8 cellular contexts compared by ENCODE assay signal in the genomic region with DNA sequence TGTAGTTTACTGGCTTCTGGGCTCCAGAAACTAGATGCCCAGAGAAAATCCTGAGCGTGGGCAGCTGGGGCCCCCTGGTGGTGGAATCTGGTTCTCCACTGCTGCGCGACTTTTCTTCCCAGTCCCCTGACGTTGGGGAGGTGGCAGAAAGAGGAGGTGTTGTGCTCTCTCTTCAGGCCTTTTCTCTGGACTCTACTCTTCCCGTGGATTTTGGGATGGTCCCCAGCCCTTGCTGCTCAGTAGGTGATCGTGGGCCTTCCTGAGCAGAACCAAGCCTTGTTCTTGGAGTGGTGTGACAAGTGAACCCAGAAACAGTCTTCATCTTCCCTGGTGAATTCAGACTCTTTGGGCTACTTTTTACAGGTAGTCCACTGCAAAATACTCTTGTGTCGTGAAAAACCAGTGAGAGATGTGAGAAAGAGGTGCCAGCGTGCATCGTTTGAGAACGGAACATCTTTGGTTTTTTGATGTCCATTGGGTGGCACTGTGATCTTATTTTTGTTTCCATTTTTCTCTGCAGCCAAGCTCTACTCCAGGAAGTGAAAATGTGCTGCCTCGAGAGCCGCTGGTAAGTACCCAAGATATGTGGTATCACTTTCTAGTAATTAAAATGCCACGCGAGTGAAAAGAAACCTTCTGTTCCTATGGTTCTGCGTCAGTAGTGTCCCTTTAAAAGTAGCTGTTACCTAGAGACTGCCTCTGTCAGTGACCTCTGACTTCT. TPM values are rescaled to one million over a fixed set of nuclear protein-coding genes. Genes with fewer than 3 reads are reported as not detected.
DNase-seq lines count a peak whose midpoint lies in the region; ATAC-seq and TF ChIP-seq lines count a peak whose summit lies in the region.

No MANE protein-coding gene starts in this region.

- H3K4me3 Mint-ChIP-seq in activated naive CD8-positive, alpha-beta T cell treated with anti-CD3 and anti-CD28 coated beads, Interleukin-2, amount 10 ng/mL, durations not matched to agents 7 days and 5 days: peak overlapping the region; percentile 84

- CTCF ChIA-PET in HEK293 (lab: Yijun Ruan, JAX): interaction anchor here (0.6 to 9.8 kb wide), 33 partner anchors 9 to 696 kb away, joined by 3 to 148 read pairs (median 4); partner anchors contain the start of genes CENPS and CORT

- no peaks in the 10 kb centered on the region for H3K9me3 ChIP-seq in HEK293 (ENCODE audit: control insufficient read depth, insufficient read depth, low read depth, low read length)
- no peaks in the 10 kb centered on the region for H3K9me3 ChIP-seq in heart right ventricle
- no peaks in the 10 kb centered on the region for H3K9me3 ChIP-seq in psoas muscle

- POLR2A ChIA-PET in HEK293 (lab: Yijun Ruan, JAX): interaction anchor here (0.6 to 1.0 kb wide), 3 partner anchors 40 to 96 kb away, joined by 3 read pairs; partner anchors contain the start of genes CENPS and PGD
- POLR2A ChIA-PET in activated naive CD8-positive, alpha-beta T cell treated with anti-CD3 and anti-CD28 coated beads, Interleukin-2, amount 10 ng/mL, durations not matched to agents 7 days and 5 days (lab: Charles Lee): interaction anchor here (0.9 to 2.9 kb wide), 5 partner anchors 13 to 285 kb away, joined by 3 to 24 read pairs (median 11); partner anchors contain the start of genes CENPS and KIF1B

- peak; percentile 82 for ATAC-seq in activated naive CD8-positive, alpha-beta T cell treated with anti-CD3 and anti-CD28 coated beads, Interleukin-2, amount 10 ng/mL, durations not matched to agents 7 days and 5 days (ENCODE audit: low read depth)
- peak; percentile 69 to 92 (median 86) for ATAC-seq in heart right ventricle
- peak; percentile 76 to 94 (median 83) for ATAC-seq in psoas muscle

- H3K27me3 ChIP-seq in heart right ventricle (no peaks in the 10 kb centered on the region), psoas muscle (ENCODE audit: insufficient read depth in 3 of 3, low read length in 2 of 3) (no peaks in the 10 kb centered on the region)

- H3K27ac ChIP-seq in HEK293 (ENCODE audit: extremely low read depth, low read depth, low read length) (no peak overlapping the region), heart right ventricle (peak overlapping the region in 6 of 10 donors; percentile 11 to 82 (median 51)), psoas muscle (peak overlapping the region; percentile 68), urinary bladder (ENCODE audit: low read depth) (peak overlapping the region; percentile 42)

- peak overlapping the region; percentile 87 for H3K27ac Mint-ChIP-seq in activated naive CD8-positive, alpha-beta T cell treated with anti-CD3 and anti-CD28 coated beads, Interleukin-2, amount 10 ng/mL, durations not matched to agents 7 days and 5 days

- H3K36me3 ChIP-seq in HEK293 (ENCODE audit: control insufficient read depth in 2 of 2, insufficient read depth in 1 of 2, low read length in 2 of 2) (peaks cover 0 to 25% of the 10 kb centered on the region in 2 experiments; a peak in 1 of 3 replicates), heart right ventricle (peaks cover 0 to 26% (median 0%) of the 10 kb centered on the region in 9 donors), psoas muscle (ENCODE audit: insufficient read depth in 1 of 2, low read depth in 1 of 2) (peaks cover 0 to 20% of the 10 kb centered on the region in 2 donors), urinary bladder (ENCODE audit: insufficient read depth) (no peaks in the 10 kb centered on the region)

- H3K4me1 ChIP-seq in HEK293 (ENCODE audit: control insufficient read depth, insufficient read depth, low read length) (no peaks in the 10 kb centered on the region; the same call in 1 of the 2 replicates), heart right ventricle (peaks cover 0 to 36% (median 23%) of the 10 kb centered on the region in 9 donors), psoas muscle (peaks cover 18% of the 10 kb centered on the region), urinary bladder (ENCODE audit: insufficient read depth) (no peaks in the 10 kb centered on the region)

- DNase-seq in NAMALWA (ENCODE audit: low spot score): peak; percentile 89
- peak; percentile 48 for DNase-seq in SKM-1 treated with dmso at 0.1 percent for 144 hours (lab: John Stamatoyannopoulos, UW; ENCODE audit: unreplicated experiment)
- peak; percentile 87 for DNase-seq in activated naive CD8-positive, alpha-beta T cell treated with anti-CD3 and anti-CD28 coated beads, Interleukin-2, amount 10 ng/mL, durations not matched to agents 7 days and 5 days
- DNase-seq in heart right ventricle: peak; percentile 65 to 68
- peak; percentile 74 to 78 for DNase-seq in psoas muscle

- H3K36me3 Mint-ChIP-seq in activated naive CD8-positive, alpha-beta T cell treated with anti-CD3 and anti-CD28 coated beads, Interleukin-2, amount 10 ng/mL, durations not matched to agents 7 days and 5 days: peaks cover 8% of the 10 kb centered on the region

- peaks cover 43% of the 10 kb centered on the region for H3K4me1 Mint-ChIP-seq in activated naive CD8-positive, alpha-beta T cell treated with anti-CD3 and anti-CD28 coated beads, Interleukin-2, amount 10 ng/mL, durations not matched to agents 7 days and 5 days

- TF ChIP-seq CTCF in HEK293 (tag by site-specific recombination; IDR thresholded peaks at IDR 0.05): peak; percentile 83
- TF ChIP-seq CTCF in heart right ventricle (IDR thresholded peaks at IDR 0.05): peak; percentile 80 to 92 (median 88)
- TF ChIP-seq CTCF in psoas muscle (IDR thresholded peaks at IDR 0.05): peak; percentile 85

- H3K4me3 ChIP-seq in GM08714 (ENCODE audit: low read length) (peak overlapping the region; percentile 61; the same call in 1 of the 2 replicates), HEK293 (ENCODE audit: low read depth, low read length) (no peak overlapping the region), heart right ventricle (peak overlapping the region in 6 of 10 donors; percentile 23 to 47 (median 35)), psoas muscle (no peak overlapping the region), urinary bladder (ENCODE audit: low read depth, low read length) (no peak overlapping the region)

- H3K27me3 Mint-ChIP-seq in activated naive CD8-positive, alpha-beta T cell treated with anti-CD3 and anti-CD28 coated beads, Interleukin-2, amount 10 ng/mL, durations not matched to agents 7 days and 5 days: no peaks in the 10 kb centered on the region

- H3K9me3 Mint-ChIP-seq in activated naive CD8-positive, alpha-beta T cell treated with anti-CD3 and anti-CD28 coated beads, Interleukin-2, amount 10 ng/mL, durations not matched to agents 7 days and 5 days: no peaks in the 10 kb centered on the region

- intact Hi-C loops in heart right ventricle (cut with DNase I): loop anchor here (1.0 to 10.0 kb wide), 8 partner anchors 60 to 450 kb away; partner anchors contain the start of gene CENPS (in 7 of the 10)
- intact Hi-C loops in psoas muscle (cut with DNase I): loop anchor here (2.0 to 5.0 kb wide), 2 partner anchors 66 to 372 kb away; no protein-coding TSS in a partner anchor

- WGBS in heart right ventricle, 2 donors: 6 to 8% methylated on average over 15 of the region's 15 CpGs
- WGBS in psoas muscle, 3 donors: 4 to 11% (median 4%) methylated on average over 15 of the region's 15 CpGs
- 4% methylated on average over 15 of the region's 15 CpGs for WGBS in urinary bladder

TF ChIP-seq in HEK293, 187 proteins besides CTCF, POLR2A, EP300 and RAD21 (continues in another document):
- TF ChIP-seq TCF7L2 (IDR thresholded peaks at IDR 0.05; ENCODE audit: borderline replicate concordance, low read depth, low read length) (no peak), ZFP37 (tag by site-specific recombination; IDR thresholded peaks at IDR 0.05) (no peak), ZNF2 (tag by site-specific recombination; IDR thresholded peaks at IDR 0.05) (peak; percentile 36; the same call in 1 of the 2 replicates), ZNF146 (tag by site-specific recombination; IDR thresholded peaks at IDR 0.05) (no peak), SCRT2 (tag by site-specific recombination; IDR thresholded peaks at IDR 0.05) (no peak), ZNF837 (tag by site-specific recombination; IDR thresholded peaks at IDR 0.05) (no peak), ZNF10 (tag by site-specific recombination; IDR thresholded peaks at IDR 0.05) (no peak), RBAK (tag by site-specific recombination; IDR thresholded peaks at IDR 0.05) (no peak), ZNF777 (tag by site-specific recombination; IDR thresholded peaks at IDR 0.05; ENCODE audit: borderline replicate concordance) (no peak), BCL6B (tag by site-specific recombination; IDR thresholded peaks at IDR 0.05) (peak; percentile 34; the same call in 1 of the 2 replicates)

RNA-seq across cellular contexts. Expression of gene PEX14, which starts 20.2 kb away (rescaled TPM):
- 10 to 100 TPM; 21.6 to 25.2 TPM for total RNA-seq in activated naive CD8-positive, alpha-beta T cell treated with anti-CD3 and anti-CD28 coated beads, Interleukin-2, amount 10 ng/mL, durations not matched to agents 7 days and 5 days
- total RNA-seq in heart right ventricle (10 to 100 TPM; 17.8 to 31.9 (median 21.1) TPM), psoas muscle (10 to 100 TPM; 13.7 to 23.5 (median 20.8) TPM), urinary bladder (10.9 TPM)
- polyA plus RNA-seq in heart right ventricle (10 to 100 TPM; 17.1 to 23.5 TPM), psoas muscle (10 to 100 TPM; 20.1 to 20.8 (median 20.7) TPM), urinary bladder (76.1 TPM)

RNA-seq across cellular contexts. Expression of gene DFFA, which starts 22.6 kb away (rescaled TPM):
- total RNA-seq in activated naive CD8-positive, alpha-beta T cell treated with anti-CD3 and anti-CD28 coated beads, Interleukin-2, amount 10 ng/mL, durations not matched to agents 7 days and 5 days: 10 to 100 TPM; 31.9 to 33.2 TPM
- total RNA-seq in heart right ventricle: 10 to 100 TPM; 19.8 to 26.7 (median 23.2) TPM
- 10 to 100 TPM in 1 of 2 donors, 1 to 10 TPM in 1; 9.1 to 14.5 TPM for polyA plus RNA-seq in heart right ventricle
- 10 to 100 TPM; 18.6 to 26.8 (median 21.6) TPM for total RNA-seq in psoas muscle
- polyA plus RNA-seq in psoas muscle: 10 to 100 TPM; 11.5 to 20.9 (median 20.4) TPM
- 26.8 TPM for total RNA-seq in urinary bladder
- polyA plus RNA-seq in urinary bladder: 25.5 TPM

RNA-seq across cellular contexts. Expression of gene CORT, which starts 45.1 kb away (rescaled TPM):
- under 1 TPM; 0.31 to 0.39 TPM for total RNA-seq in activated naive CD8-positive, alpha-beta T cell treated with anti-CD3 and anti-CD28 coated beads, Interleukin-2, amount 10 ng/mL, durations not matched to agents 7 days and 5 days
- total RNA-seq in heart right ventricle (under 1 TPM in 3 of 10 donors, not detected in 7; 0.25 to 0.52 (median 0.36) TPM), psoas muscle (not detected), urinary bladder (0.26 TPM)
- polyA plus RNA-seq in heart right ventricle (under 1 TPM; 0.13 to 0.66 TPM), psoas muscle (1 to 10 TPM in 1 of 3 donors, under 1 TPM in 1, not detected in 1; 0.18 to 1.1 TPM), urinary bladder (0.43 TPM)

Comparison
In these comparisons a context has a peak if more than half of its experiments do, and no peak if none do; other contexts are left out.
1. H3K4me3 ChIP-seq: peak in GM08714 (single experiment) and heart right ventricle (6 of 10); none in HEK293 (single experiment), psoas muscle (single experiment) and urinary bladder (single experiment).
2. Peak in every context shown above with its lines, with median percentiles within 50 percentile points of each other: CTCF ChIP-seq, DNase-seq and ATAC-seq.